ENCODE assay signal across 29 cellular contexts in the genomic region with DNA sequence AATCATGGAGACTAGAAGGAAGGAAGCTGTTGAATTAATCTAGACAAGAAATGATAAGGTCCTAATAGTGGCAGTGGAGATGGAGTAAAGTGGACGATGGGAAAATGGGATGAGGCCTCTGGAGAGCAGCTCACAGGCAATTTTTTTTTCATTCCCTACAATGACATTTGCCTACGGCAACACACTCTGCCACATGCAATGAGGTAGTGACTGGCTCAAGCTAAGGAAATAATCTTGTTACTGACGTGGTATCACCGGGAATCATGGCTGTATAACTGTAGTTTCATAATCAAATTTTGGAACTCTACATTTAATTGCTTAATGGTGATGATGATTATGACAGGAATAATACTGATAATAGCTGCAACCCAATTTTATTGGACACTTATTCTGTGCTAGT. TPM values are rescaled to one million over a fixed set of nuclear protein-coding genes. Genes with fewer than 3 reads are reported as not detected.
"Had no signal": no experiment of that assay in that cellular context is flagged by ENCODE, and none has a peak within 500 bp of the region (broad histone marks: within the 10 kb centered on the region; RNA-seq: fewer than 3 reads in every experiment).

No MANE protein-coding gene starts in this region.

- H3K27ac ChIP-seq: brain microvascular endothelial cell, SJCRH30, VCaP had no signal

- H3K36me3 ChIP-seq: brain microvascular endothelial cell, SJCRH30 had no signal

- H3K27ac Mint-ChIP-seq: activated CD4-positive, alpha-beta memory T cell treated with anti-CD3 and anti-CD28 coated beads for 36 hours; activated CD4-positive, alpha-beta T cell treated with anti-CD3 and anti-CD28 coated beads, Interleukin-2, amount 10 ng/mL, durations not matched to agents 7 days and 5 days; activated naive CD4-positive, alpha-beta T cell treated with anti-CD3 and anti-CD28 coated beads, Interleukin-2, amount 50 U/mL, for 72 hours had no signal

- H3K27me3 ChIP-seq: brain microvascular endothelial cell, SJCRH30 had no signal

- H3K9me3 Mint-ChIP-seq: activated CD4-positive, alpha-beta memory T cell treated with anti-CD3 and anti-CD28 coated beads for 36 hours; activated CD4-positive, alpha-beta T cell treated with anti-CD3 and anti-CD28 coated beads, Interleukin-2, amount 10 ng/mL, durations not matched to agents 7 days and 5 days; activated naive CD4-positive, alpha-beta T cell treated with anti-CD3 and anti-CD28 coated beads, Interleukin-2, amount 50 U/mL, for 72 hours; activated T-cell treated with anti-CD3 and anti-CD28 coated beads, Interleukin-2, amount 50 U/mL, for 4 hours; IgD-negative memory B cell had no signal

- H3K27me3 Mint-ChIP-seq: activated CD4-positive, alpha-beta memory T cell treated with anti-CD3 and anti-CD28 coated beads for 36 hours; activated CD4-positive, alpha-beta T cell treated with anti-CD3 and anti-CD28 coated beads, Interleukin-2, amount 10 ng/mL, durations not matched to agents 7 days and 5 days; IgD-negative memory B cell had no signal

- H3K4me3 Mint-ChIP-seq: activated CD4-positive, alpha-beta memory T cell treated with anti-CD3 and anti-CD28 coated beads for 36 hours; activated CD4-positive, alpha-beta T cell treated with anti-CD3 and anti-CD28 coated beads, Interleukin-2, amount 10 ng/mL, durations not matched to agents 7 days and 5 days; activated T-cell treated with anti-CD3 and anti-CD28 coated beads, Interleukin-2, amount 50 U/mL, for 4 hours; IgD-negative memory B cell had no signal

- H3K4me1 Mint-ChIP-seq: activated CD4-positive, alpha-beta T cell treated with anti-CD3 and anti-CD28 coated beads, Interleukin-2, amount 10 ng/mL, durations not matched to agents 7 days and 5 days had no signal

- DNase-seq: activated CD4-positive, alpha-beta memory T cell treated with anti-CD3 and anti-CD28 coated beads for 36 hours; activated CD4-positive, alpha-beta T cell treated with anti-CD3 and anti-CD28 coated beads, Interleukin-2, amount 10 ng/mL, durations not matched to agents 7 days and 5 days; activated CD4-positive, CD25-positive, alpha-beta regulatory T cell; activated CD8-positive, alpha-beta memory T cell treated with anti-CD3 and anti-CD28 coated beads for 24 hours; activated effector memory CD4-positive, alpha-beta T cell treated with anti-CD3 and anti-CD28 coated beads, Interleukin-2, amount 50 U/mL, for 16 hours; activated naive CD4-positive, alpha-beta T cell treated with Interleukin-2 at 50 U/mL for 16 hours; activated T-cell treated with anti-CD3 and anti-CD28 coated beads, Interleukin-2, amount 50 U/mL, for 4 hours; amygdala; brain microvascular endothelial cell; KG1; NCI-H1092 treated with DMSO at 0.1 percent for 48 hours; NCI-H1417 treated with DMSO at 0.1 percent for 48 hours; NCI-H1694; NCI-H2029; NCI-H2107; NCI-H524; NCI-H748 treated with DMSO at 0.1 percent for 48 hours; OCI-M1; RPMI8226; SJCRH30; SK-N-SH; T-helper 1 cell had no signal

- H3K4me3 ChIP-seq: SJCRH30 had no signal

- H3K4me1 ChIP-seq: SJCRH30 had no signal

- H3K9me3 ChIP-seq: SJCRH30, SK-N-SH had no signal

RNA-seq across cellular contexts. Expression of a gene that starts 17.6 kb away (rescaled TPM):
- total RNA-seq: activated CD4-positive, alpha-beta memory T cell treated with anti-CD3 and anti-CD28 coated beads for 36 hours; activated CD4-positive, alpha-beta T cell treated with anti-CD3 and anti-CD28 coated beads, Interleukin-2, amount 10 ng/mL, durations not matched to agents 7 days and 5 days; activated naive CD4-positive, alpha-beta T cell treated with anti-CD3 and anti-CD28 coated beads, Interleukin-2, amount 50 U/mL, for 72 hours; activated T-cell treated with anti-CD3 and anti-CD28 coated beads, Interleukin-2, amount 50 U/mL, for 4 hours; LHCN-M2; M059J; Right ventricle myocardium inferior; SJCRH30; T-helper 2 cell treated with Interferon-gamma antibody and Interleukin-4, amounts not matched to agents 100 ng/mL and 5 ng/mL, for 36 hours had no signal
- polyA plus RNA-seq: IgD-negative memory B cell, SK-N-SH had no signal
